16 cellular contexts compared by ENCODE assay signal in genomic region chr1:172915276-172915675, GRCh38.
DNase-seq lines count a peak whose midpoint lies in the region; ATAC-seq and TF ChIP-seq lines count a peak whose summit lies in the region.
"Had no signal": no experiment of that assay in that cellular context is flagged by ENCODE, and none has a peak within 500 bp of the region (broad histone marks: within the 10 kb centered on the region; RNA-seq: fewer than 3 reads in every experiment).

No MANE protein-coding gene starts in this region.

- BruUV-seq in MCF 10A (replicated peaks; lab: Mats Ljungman, UMichigan) = no TSS peak

- no peaks in the 10 kb centered on the region for H3K27me3 Mint-ChIP-seq in MCF 10A (ENCODE audit: insufficient read depth, unreplicated experiment)

- H3K4me2 ChIP-seq in fibroblast of lung (ENCODE audit: extremely low read depth, insufficient read depth, low read length) = no peak overlapping the region

- no peaks in the 10 kb centered on the region for H3K79me2 ChIP-seq in fibroblast of lung (ENCODE audit: control insufficient read depth, insufficient read depth, low read length)

- intact Hi-C loops in MCF 10A (cut with micrococcal nuclease) = loop anchor here (5.0 kb wide), 1 partner anchor 168 kb away; no protein-coding TSS in a partner anchor
- intact Hi-C loops in breast epithelium (cut with DNase I; ENCODE audit: low total_unique reads) = no loop called here

- no peak overlapping the region for H3K9ac ChIP-seq in fibroblast of lung (ENCODE audit: insufficient read depth, low read length)

- POLR2A ChIA-PET in MCF 10A (lab: Yijun Ruan, JAX) = interaction anchor here (2.5 kb wide), 1 partner anchor 11 kb away, joined by 8 read pairs; no protein-coding TSS in a partner anchor

- H3K4me1 ChIP-seq in breast epithelium (no peaks in the 10 kb centered on the region), SJSA1 (replicated peaks) (peaks cover 65% of the 10 kb centered on the region), fibroblast of lung (ENCODE audit: control insufficient read depth, extremely low read depth, insufficient read depth, low read length) (peaks cover 34% of the 10 kb centered on the region)

- ATAC-seq in HG02852 (IDR thresholded peaks at IDR 0.05; ENCODE audit: unreplicated experiment) = no peak
- ATAC-seq in GM18873 (IDR thresholded peaks at IDR 0.05; ENCODE audit: low FRiP score, unreplicated experiment) = no peak

- no peaks in the 10 kb centered on the region for H3K36me3 ChIP-seq in breast epithelium
- H3K36me3 ChIP-seq in SJSA1 = peaks cover 23% of the 10 kb centered on the region
- H3K36me3 ChIP-seq in fibroblast of lung (ENCODE audit: control insufficient read depth, insufficient read depth, low read length) = no peaks in the 10 kb centered on the region
- H3K36me3 ChIP-seq: SJCRH30 had no signal

- no peak overlapping the region for H2AFZ ChIP-seq in fibroblast of lung (ENCODE audit: low read length)

- no peak for TF ChIP-seq POLR2A in breast epithelium (IDR thresholded peaks at IDR 0.05)

- H3K36me3 Mint-ChIP-seq in MCF 10A (ENCODE audit: insufficient read depth, unreplicated experiment) = no peaks in the 10 kb centered on the region

- H3K4me3 Mint-ChIP-seq in MCF 10A (ENCODE audit: unreplicated experiment) = no peak overlapping the region

- peaks cover 13% of the 10 kb centered on the region for H3K9me3 Mint-ChIP-seq in MCF 10A (ENCODE audit: unreplicated experiment)

- H3K4me3 ChIP-seq in breast epithelium (no peak overlapping the region), SJSA1 (no peak overlapping the region), fibroblast of lung (replicated peaks in 1 of 4; ENCODE audit: control extremely low read depth in 1 of 4, insufficient read depth in 1 of 4, low read depth in 3 of 4, low read length in 4 of 4) (no peak overlapping the region), coronary artery (no peak overlapping the region)
- H3K4me3 ChIP-seq: SJCRH30 had no signal

- peaks cover 30% of the 10 kb centered on the region for H3K4me1 Mint-ChIP-seq in MCF 10A (ENCODE audit: insufficient read depth, unreplicated experiment)

- H3K9me3 ChIP-seq in breast epithelium = peaks cover 11 to 14% of the 10 kb centered on the region in 2 donors
- peaks cover 6% of the 10 kb centered on the region; the same call in 1 of the 2 replicates for H3K9me3 ChIP-seq in SJSA1 (replicated peaks)
- H3K9me3 ChIP-seq in fibroblast of lung (ENCODE audit: control insufficient read depth, insufficient read depth, low read depth, low read length) = no peaks in the 10 kb centered on the region

- CTCF ChIA-PET in MCF 10A (lab: Yijun Ruan, JAX) = interaction anchor here (0.6 to 2.6 kb wide), 4 partner anchors 25 to 287 kb away, joined by 5 to 7 read pairs (median 6); no protein-coding TSS in a partner anchor

- no peaks in the 10 kb centered on the region for H4K20me1 ChIP-seq in fibroblast of lung (ENCODE audit: control insufficient read depth, extremely low read depth, insufficient read depth, low read length)

- TF ChIP-seq CTCF in MCF 10A (IDR thresholded peaks at IDR 0.05; ENCODE audit: unreplicated experiment) = no peak
- TF ChIP-seq CTCF in breast epithelium (IDR thresholded peaks at IDR 0.05) = no peak
- no peak for TF ChIP-seq CTCF in fibroblast of lung (conservative IDR thresholded peaks at IDR 0.05 in 1 of 2, IDR thresholded peaks at IDR 0.05 in 1 of 2; ENCODE audit: low read depth in 1 of 2, low read length in 2 of 2)
- TF ChIP-seq CTCF in coronary artery (IDR thresholded peaks at IDR 0.05) = no peak

- H3K27ac Mint-ChIP-seq in MCF 10A (ENCODE audit: low read depth, unreplicated experiment) = peak overlapping the region; percentile 43

- DNase-seq in MCF 10A (ENCODE audit: unreplicated experiment) = no peak
- no peak for DNase-seq in breast epithelium (ENCODE audit: low spot score in 2 of 2)
- no peak for DNase-seq in SJSA1 (ENCODE audit: low read depth in 1 of 2, low spot score in 2 of 2)
- no peak for DNase-seq in fibroblast of lung (ENCODE audit: low read depth in 2 of 2)
- DNase-seq in coronary artery (ENCODE audit: low spot score) = no peak
- no peak for DNase-seq in HCEC 1CT
- DNase-seq: GOT3, NCI-H1105, NCI-H187, NCI-H446, NCI-H69, SJCRH30 had no signal

- H3K27ac ChIP-seq in breast epithelium = no peak overlapping the region
- H3K27ac ChIP-seq in SJSA1 = peak overlapping the region; percentile 90
- peak overlapping the region; percentile 40 for H3K27ac ChIP-seq in fibroblast of lung (ENCODE audit: insufficient read depth, low read length)
- no peak overlapping the region for H3K27ac ChIP-seq in coronary artery
- H3K27ac ChIP-seq: C4-2B, RWPE1, SJCRH30 had no signal

- H3K27me3 ChIP-seq in breast epithelium (no peaks in the 10 kb centered on the region), SJSA1 (replicated peaks) (no peaks in the 10 kb centered on the region), fibroblast of lung (ENCODE audit: control insufficient read depth, insufficient read depth, low read length) (no peaks in the 10 kb centered on the region)
- H3K27me3 ChIP-seq: SJCRH30 had no signal

Comparison
In these comparisons a context has a peak if more than half of its experiments do, and no peak if none do; other contexts are left out.
1. H3K27ac ChIP-seq: peak in SJSA1 (single experiment) and fibroblast of lung (single experiment); none in breast epithelium (0 of 2) and coronary artery (0 of 2).